ENCODE assay signal across 8 cellular contexts in genomic region chr13:80340643-80341097, GRCh38. TPM values are rescaled to one million over a fixed set of nuclear protein-coding genes. Genes with fewer than 3 reads are reported as not detected.
DNase-seq lines count a peak whose midpoint lies in the region; ATAC-seq and TF ChIP-seq lines count a peak whose summit lies in the region.

No MANE protein-coding gene starts in this region.

- peak overlapping the region; percentile 94 for H3K27ac ChIP-seq in caudate nucleus (ENCODE audit: low read depth, low read length)
- H3K27ac ChIP-seq in aorta (ENCODE audit: low read depth in 1 of 2, low read length in 2 of 2), result peak overlapping the region; percentile 76 to 97

- ATAC-seq in aorta (ENCODE audit: low FRiP score), result no peak

- intact Hi-C loops in aorta (cut with DNase I), result loop anchor here in 1 of 2 donors (5.0 kb wide), 3 partner anchors 293 to 563 kb away; no protein-coding TSS in a partner anchor

- no peaks in the 10 kb centered on the region for H3K9me3 Mint-ChIP-seq in HFFc6

- H3K27me3 ChIP-seq in mononuclear cell (ENCODE audit: insufficient read depth, low read length) (peaks cover 13% of the 10 kb centered on the region), aorta (ENCODE audit: control insufficient read depth in 1 of 2, insufficient read depth in 2 of 2, low read length in 1 of 2) (no peaks in the 10 kb centered on the region)

- H3K4me3 ChIP-seq in mononuclear cell (ENCODE audit: low read length), result peak overlapping the region; percentile 37
- peak overlapping the region; percentile 86 to 93 for H3K4me3 ChIP-seq in aorta (ENCODE audit: low read length in 2 of 2)

- H3K4me1 ChIP-seq in mononuclear cell (ENCODE audit: insufficient read depth, low read length), result peaks cover 43% of the 10 kb centered on the region
- H3K4me1 ChIP-seq in aorta (ENCODE audit: control insufficient read depth in 1 of 2, insufficient read depth in 2 of 2, low read length in 2 of 2), result no peaks in the 10 kb centered on the region

- peaks cover 39% of the 10 kb centered on the region for H3K4me1 Mint-ChIP-seq in HFFc6 (ENCODE audit: low read depth)

- no peak for TF ChIP-seq CTCF in HFFc6 (IDR thresholded peaks at IDR 0.05)

- H3K36me3 Mint-ChIP-seq in HFFc6 (ENCODE audit: low read depth), result peaks cover 4% of the 10 kb centered on the region

- no peaks in the 10 kb centered on the region for H3K36me3 ChIP-seq in aorta (ENCODE audit: control insufficient read depth in 1 of 2, insufficient read depth in 2 of 2, low read length in 1 of 2)

- DNase-seq in activated CD4-positive, alpha-beta T cell treated with anti-CD3 and anti-CD28 coated beads for 48 hours, result peak; percentile 9
- no peak for DNase-seq in activated CD4-positive, alpha-beta T cell treated with anti-CD3 and anti-CD28 coated beads for 4 hours
- DNase-seq in HFFc6 (peak; percentile 61), NCI-H345 treated with DMSO at 0.1 percent for 48 hours (lab: John Stamatoyannopoulos, UW; ENCODE audit: unreplicated experiment) (peak; percentile 38), caudate nucleus (lab: John Stamatoyannopoulos, UW) (peak in 35 of 61 donors; percentile 19 to 83 (median 57)), aorta (peak in 1 of 2 donors; percentile 73), T1000 (lab: John Stamatoyannopoulos, UW) (no peak)

- H3K4me3 Mint-ChIP-seq in HFFc6, result no peak overlapping the region; the same call in 1 of the 2 replicates

- no peaks in the 10 kb centered on the region for H3K9me3 ChIP-seq in mononuclear cell (ENCODE audit: low read depth, low read length)
- H3K9me3 ChIP-seq in aorta (ENCODE audit: control insufficient read depth, low read length), result no peaks in the 10 kb centered on the region

- peaks cover 7% of the 10 kb centered on the region for H3K27me3 Mint-ChIP-seq in HFFc6 (ENCODE audit: insufficient read depth)

- 1% methylated on average over 41 to 44 of the region's 44 CpGs for WGBS in aorta, 2 donors

- H3K27ac Mint-ChIP-seq in HFFc6, result no peak overlapping the region

RNA-seq across cellular contexts. Expression of gene SPRY2, which starts 0.3 kb away (rescaled TPM):
- total RNA-seq in HFFc6 (2021; fragmentation: NEBNext Ultra II Directional; extraction: Animal tissue kit (Norgen Biotek cat#: 25700)), result 10 to 100 TPM; 33.9 to 42.5 (median 41.5) TPM
- total RNA-seq in mononuclear cell (3.1 TPM), aorta (10 to 100 TPM; 45.2 to 48.9 TPM)
- polyA plus RNA-seq in aorta, result 10 to 100 TPM; 20.0 to 39.2 TPM

Comparison
In these comparisons a context has a peak if more than half of its experiments do, and no peak if none do; other contexts are left out.
1. DNase-seq: peak in activated CD4-positive, alpha-beta T cell treated with anti-CD3 and anti-CD28 coated beads for 48 hours (single experiment), HFFc6 (single experiment), NCI-H345 treated with DMSO at 0.1 percent for 48 hours (single experiment) and caudate nucleus (35 of 61); none in activated CD4-positive, alpha-beta T cell treated with anti-CD3 and anti-CD28 coated beads for 4 hours (0 of 2) and T1000 (single experiment).